12 cellular contexts compared by ENCODE assay signal in genomic region chr5:164335837-164336236, GRCh38.
DNase-seq lines count a peak whose midpoint lies in the region; ATAC-seq and TF ChIP-seq lines count a peak whose summit lies in the region.
"Had no signal": no experiment of that assay in that cellular context is flagged by ENCODE, and none has a peak within 500 bp of the region (broad histone marks: within the 10 kb centered on the region; RNA-seq: fewer than 3 reads in every experiment).

No MANE protein-coding gene starts in this region.

- DNase-seq in LoVo (ENCODE audit: low spot score) (peak; percentile 8), cardiac fibroblast (ENCODE audit: low read depth in 2 of 2) (peak; percentile 75 to 93), mesendoderm (peak; percentile 14), uterus (no peak)
- no peak for DNase-seq in activated T-helper 2 cell treated with anti-CD3 and anti-CD28 coated beads, Interferon-gamma antibody, Interleukin-2, Interleukin-4, amounts not matched to agents 10 μg/mL and 5 μg/mL and 100 μg/mL, durations not matched to agents 14 hours and 24 hours and 36 hours (ENCODE audit: low spot score)
- DNase-seq: NCI-H345 had no signal

- no peak overlapping the region for H3K56ac ChIP-seq in mesendoderm (ENCODE audit: low read length)

- H3K4me1 Mint-ChIP-seq in activated T-helper 2 cell treated with anti-CD3 and anti-CD28 coated beads, Interferon-gamma antibody, Interleukin-2, Interleukin-4, amounts not matched to agents 10 μg/mL and 5 μg/mL and 100 μg/mL, durations not matched to agents 14 hours and 24 hours and 36 hours (ENCODE audit: low read depth), result no peaks in the 10 kb centered on the region

- no peak overlapping the region for H3K9ac ChIP-seq in mesendoderm (ENCODE audit: low read length)
- H3K9ac ChIP-seq: BLaER1 had no signal

- no CpG with 5 or more reads among the region's 1 CpG for WGBS in mesendoderm (ENCODE audit: extremely low coverage, insufficient coverage, low lambda C conversion rate)

- no peaks in the 10 kb centered on the region for H3K79me2 ChIP-seq in mesendoderm (ENCODE audit: control insufficient read depth, insufficient read depth, low read length)

- H3K23ac ChIP-seq in mesendoderm (ENCODE audit: low read length), result no peak overlapping the region

- H3K79me1 ChIP-seq in mesendoderm (ENCODE audit: low read length), result no peaks in the 10 kb centered on the region

- H2BK5ac ChIP-seq in mesendoderm (ENCODE audit: low read length), result no peak overlapping the region

- no peak overlapping the region for H2AK5ac ChIP-seq in mesendoderm (ENCODE audit: low read length)

- no peak overlapping the region for H3K27ac ChIP-seq in mesendoderm (ENCODE audit: low read depth, low read length)
- H3K27ac ChIP-seq in uterus, result no peak overlapping the region
- H3K27ac ChIP-seq: BLaER1, PC-9 had no signal

- no peaks in the 10 kb centered on the region for H3K27me3 Mint-ChIP-seq in activated T-helper 2 cell treated with anti-CD3 and anti-CD28 coated beads, Interferon-gamma antibody, Interleukin-2, Interleukin-4, amounts not matched to agents 10 μg/mL and 5 μg/mL and 100 μg/mL, durations not matched to agents 14 hours and 24 hours and 36 hours (ENCODE audit: low read depth)
- H3K27me3 Mint-ChIP-seq: natural killer cell treated with Interleukin-12 subunit alpha and Interleukin-12 subunit beta and Interleukin-15 and Interleukin-18, amount 100 ng/mL, for 72 hours had no signal

- no peaks in the 10 kb centered on the region for H3K9me3 ChIP-seq in uterus
- H3K9me3 ChIP-seq: BLaER1 had no signal

- no peaks in the 10 kb centered on the region for H3K4me1 ChIP-seq in mesendoderm (ENCODE audit: control insufficient read depth, low read depth, low read length)
- H3K4me1 ChIP-seq in uterus, result no peaks in the 10 kb centered on the region
- H3K4me1 ChIP-seq: BLaER1 had no signal

- H3K4ac ChIP-seq in mesendoderm (ENCODE audit: low read depth, low read length), result no peak overlapping the region

- H3K18ac ChIP-seq in mesendoderm (ENCODE audit: low read length), result no peak overlapping the region

- no peak overlapping the region for H2BK15ac ChIP-seq in mesendoderm (replicated peaks; ENCODE audit: low read depth)

- H3K36me3 ChIP-seq in mesendoderm (ENCODE audit: control insufficient read depth, insufficient read depth, low read length), result no peaks in the 10 kb centered on the region
- H3K36me3 ChIP-seq in uterus, result no peaks in the 10 kb centered on the region
- H3K36me3 ChIP-seq: BLaER1 had no signal

- ATAC-seq in GM18499 (IDR thresholded peaks at IDR 0.05; ENCODE audit: insufficient read depth, unreplicated experiment) (peak; percentile 46), GM19324 (IDR thresholded peaks at IDR 0.05; ENCODE audit: low FRiP score, unreplicated experiment) (no peak), GM21825 (IDR thresholded peaks at IDR 0.05; ENCODE audit: unreplicated experiment) (no peak)
- ATAC-seq: natural killer cell treated with Interleukin-12 subunit alpha and Interleukin-12 subunit beta and Interleukin-15 and Interleukin-18, amount 100 ng/mL, for 72 hours had no signal

- H3K27me3 ChIP-seq in mesendoderm (ENCODE audit: insufficient read depth, low read length, poor library complexity), result no peaks in the 10 kb centered on the region
- no peaks in the 10 kb centered on the region for H3K27me3 ChIP-seq in uterus
- H3K27me3 ChIP-seq: BLaER1 had no signal

- H3K36me3 Mint-ChIP-seq in activated T-helper 2 cell treated with anti-CD3 and anti-CD28 coated beads, Interferon-gamma antibody, Interleukin-2, Interleukin-4, amounts not matched to agents 10 μg/mL and 5 μg/mL and 100 μg/mL, durations not matched to agents 14 hours and 24 hours and 36 hours (ENCODE audit: low read depth), result no peaks in the 10 kb centered on the region
- H3K36me3 Mint-ChIP-seq: natural killer cell treated with Interleukin-12 subunit alpha and Interleukin-12 subunit beta and Interleukin-15 and Interleukin-18, amount 100 ng/mL, for 72 hours had no signal

- intact Hi-C loops in activated T-helper 2 cell treated with anti-CD3 and anti-CD28 coated beads, Interferon-gamma antibody, Interleukin-2, Interleukin-4, amounts not matched to agents 10 μg/mL and 5 μg/mL and 100 μg/mL, durations not matched to agents 14 hours and 24 hours and 36 hours (cut with micrococcal nuclease), result no loop called here
- intact Hi-C loops in uterus (cut with DNase I; ENCODE audit: low total_unique reads), result no loop called here

- H4K5ac ChIP-seq in mesendoderm (ENCODE audit: low read length), result no peak overlapping the region

- H2BK120ac ChIP-seq in mesendoderm (ENCODE audit: low read depth, low read length), result no peak overlapping the region

- H3K4me3 ChIP-seq in cardiac fibroblast (replicated peaks in 1 of 2; ENCODE audit: low read depth in 2 of 2, low read length in 2 of 2) (no peak overlapping the region), mesendoderm (ENCODE audit: low read length) (no peak overlapping the region), uterus (no peak overlapping the region)
- H3K4me3 ChIP-seq: BLaER1, PC-9 had no signal

- no peak overlapping the region for H3K4me3 Mint-ChIP-seq in activated T-helper 2 cell treated with anti-CD3 and anti-CD28 coated beads, Interferon-gamma antibody, Interleukin-2, Interleukin-4, amounts not matched to agents 10 μg/mL and 5 μg/mL and 100 μg/mL, durations not matched to agents 14 hours and 24 hours and 36 hours (ENCODE audit: low read depth)
- H3K4me3 Mint-ChIP-seq: natural killer cell treated with Interleukin-12 subunit alpha and Interleukin-12 subunit beta and Interleukin-15 and Interleukin-18, amount 100 ng/mL, for 72 hours had no signal

- no peak overlapping the region for H3K4me2 ChIP-seq in mesendoderm (ENCODE audit: low read length)
- H3K4me2 ChIP-seq: BLaER1, PC-9 had no signal

- no peak for TF ChIP-seq CTCF in cardiac fibroblast (IDR thresholded peaks at IDR 0.05; ENCODE audit: low read depth, low read length)
- TF ChIP-seq CTCF in uterus (IDR thresholded peaks at IDR 0.05), result no peak

- H3K9me3 Mint-ChIP-seq in activated T-helper 2 cell treated with anti-CD3 and anti-CD28 coated beads, Interferon-gamma antibody, Interleukin-2, Interleukin-4, amounts not matched to agents 10 μg/mL and 5 μg/mL and 100 μg/mL, durations not matched to agents 14 hours and 24 hours and 36 hours, result peaks cover 3% of the 10 kb centered on the region

- no peak overlapping the region for H4K8ac ChIP-seq in mesendoderm (ENCODE audit: low read depth, low read length)

- no peak for TF ChIP-seq POLR2A in uterus (IDR thresholded peaks at IDR 0.05)

- H3K27ac Mint-ChIP-seq in activated T-helper 2 cell treated with anti-CD3 and anti-CD28 coated beads, Interferon-gamma antibody, Interleukin-2, Interleukin-4, amounts not matched to agents 10 μg/mL and 5 μg/mL and 100 μg/mL, durations not matched to agents 14 hours and 24 hours and 36 hours, result no peak overlapping the region
- H3K27ac Mint-ChIP-seq: natural killer cell treated with Interleukin-12 subunit alpha and Interleukin-12 subunit beta and Interleukin-15 and Interleukin-18, amount 100 ng/mL, for 72 hours had no signal

Comparison
In these comparisons a context has a peak if more than half of its experiments do, and no peak if none do; other contexts are left out.
1. DNase-seq: peak in LoVo (single experiment), cardiac fibroblast (2 of 2) and mesendoderm (single experiment); none in activated T-helper 2 cell treated with anti-CD3 and anti-CD28 coated beads, Interferon-gamma antibody, Interleukin-2, Interleukin-4, amounts not matched to agents 10 μg/mL and 5 μg/mL and 100 μg/mL, durations not matched to agents 14 hours and 24 hours and 36 hours (single experiment) and uterus (0 of 2).